Comparison of ENCODE assay signal across 14 cellular contexts in genomic region chr7:147584771-147585193, GRCh38.
"Had no signal": no experiment of that assay in that cellular context is flagged by ENCODE, and none has a peak within 500 bp of the region (broad histone marks: within the 10 kb centered on the region; RNA-seq: fewer than 3 reads in every experiment).

No MANE protein-coding gene starts in this region.

- H3K9ac ChIP-seq: parathyroid adenoma had no signal

- H3K27ac Mint-ChIP-seq: activated CD4-positive, alpha-beta memory T cell treated with anti-CD3 and anti-CD28 coated beads, Interleukin-2, amount 10 ng/mL, durations not matched to agents 7 days and 5 days; activated naive CD8-positive, alpha-beta T cell treated with anti-CD3 and anti-CD28 coated beads for 36 hours; stimulated activated memory B cell treated with anti-CD40 and anti-IgM and Interleukin-4, amounts not matched to agents 10 μg/mL and 1 μg/mL and 100 μg/mL, for 72 hours had no signal

- H3K36me3 ChIP-seq: brain microvascular endothelial cell, esophagus squamous epithelium, transverse colon had no signal

- H3K4me3 Mint-ChIP-seq: activated CD4-positive, alpha-beta memory T cell treated with anti-CD3 and anti-CD28 coated beads, Interleukin-2, amount 10 ng/mL, durations not matched to agents 7 days and 5 days; activated naive CD8-positive, alpha-beta T cell treated with anti-CD3 and anti-CD28 coated beads for 36 hours; stimulated activated memory B cell treated with anti-CD40 and anti-IgM and Interleukin-4, amounts not matched to agents 10 μg/mL and 1 μg/mL and 100 μg/mL, for 72 hours had no signal

- H3K36me3 Mint-ChIP-seq: activated naive CD8-positive, alpha-beta T cell treated with anti-CD3 and anti-CD28 coated beads for 36 hours; stimulated activated memory B cell treated with anti-CD40 and anti-IgM and Interleukin-4, amounts not matched to agents 10 μg/mL and 1 μg/mL and 100 μg/mL, for 72 hours had no signal

- H3K4me1 Mint-ChIP-seq: activated CD4-positive, alpha-beta memory T cell treated with anti-CD3 and anti-CD28 coated beads, Interleukin-2, amount 10 ng/mL, durations not matched to agents 7 days and 5 days; activated naive CD8-positive, alpha-beta T cell treated with anti-CD3 and anti-CD28 coated beads for 36 hours; stimulated activated memory B cell treated with anti-CD40 and anti-IgM and Interleukin-4, amounts not matched to agents 10 μg/mL and 1 μg/mL and 100 μg/mL, for 72 hours had no signal

- H2AFZ ChIP-seq: parathyroid adenoma had no signal

- DNase-seq: activated CD4-positive, alpha-beta memory T cell treated with anti-CD3 and anti-CD28 coated beads, Interleukin-2, amount 10 ng/mL, durations not matched to agents 7 days and 5 days; activated CD4-positive, alpha-beta T cell treated with anti-CD3 and anti-CD28 coated beads for 1 hour; activated gamma-delta T cell treated with Interleukin-2 at 50 U/mL for 16 hours; activated naive CD8-positive, alpha-beta T cell treated with anti-CD3 and anti-CD28 coated beads for 36 hours; activated T-cell treated with anti-CD3 and anti-CD28 coated beads, Interleukin-2, amount 50 U/mL, for 48 hours; brain microvascular endothelial cell; esophagus squamous epithelium; foreskin fibroblast; kidney; left ventricle myocardium superior; small intestine; transverse colon had no signal

- H3K9me3 Mint-ChIP-seq: activated CD4-positive, alpha-beta memory T cell treated with anti-CD3 and anti-CD28 coated beads, Interleukin-2, amount 10 ng/mL, durations not matched to agents 7 days and 5 days; activated naive CD8-positive, alpha-beta T cell treated with anti-CD3 and anti-CD28 coated beads for 36 hours had no signal

- H3K9me3 ChIP-seq: esophagus squamous epithelium, transverse colon had no signal

- H3K27me3 ChIP-seq: brain microvascular endothelial cell, esophagus squamous epithelium, transverse colon had no signal

- H3K27ac ChIP-seq: brain microvascular endothelial cell, esophagus squamous epithelium, parathyroid adenoma, transverse colon had no signal

- H3K27me3 Mint-ChIP-seq: activated CD4-positive, alpha-beta memory T cell treated with anti-CD3 and anti-CD28 coated beads, Interleukin-2, amount 10 ng/mL, durations not matched to agents 7 days and 5 days; activated naive CD8-positive, alpha-beta T cell treated with anti-CD3 and anti-CD28 coated beads for 36 hours; stimulated activated memory B cell treated with anti-CD40 and anti-IgM and Interleukin-4, amounts not matched to agents 10 μg/mL and 1 μg/mL and 100 μg/mL, for 72 hours had no signal

- H3K4me3 ChIP-seq: esophagus squamous epithelium, transverse colon had no signal

- H3K4me1 ChIP-seq: esophagus squamous epithelium, parathyroid adenoma, transverse colon had no signal

- ATAC-seq: left ventricle myocardium superior; stimulated activated memory B cell treated with anti-CD40 and anti-IgM and Interleukin-4, amounts not matched to agents 10 μg/mL and 1 μg/mL and 100 μg/mL, for 72 hours had no signal
